ENCODE assay signal across 19 cellular contexts in genomic region chr1:213286235-213286634, GRCh38.
A peak's percentile ranks its signal among the peaks of the same experiment; 100 is the strongest.
DNase-seq lines count a peak whose midpoint lies in the region; ATAC-seq, FAIRE-seq and TF ChIP-seq lines count a peak whose summit lies in the region.
"Had no signal": no experiment of that assay in that cellular context is flagged by ENCODE, and none has a peak within 500 bp of the region (broad histone marks: within the 10 kb centered on the region; RNA-seq: fewer than 3 reads in every experiment).

No MANE protein-coding gene starts in this region.

- no peaks in the 10 kb centered on the region for H3K4me1 Mint-ChIP-seq in activated T-cell treated with anti-CD3 and anti-CD28 coated beads, Interleukin-2, amount 50 U/mL, for 72 hours (ENCODE audit: low read depth)
- H3K4me1 Mint-ChIP-seq: naive B cell had no signal

- no peak overlapping the region for H4K8ac ChIP-seq in H1 (ENCODE audit: extremely low read depth, insufficient read depth, low read length)

- no peak overlapping the region for H4K91ac ChIP-seq in H1 (replicated peaks; ENCODE audit: insufficient read length, low read length)

- H3K18ac ChIP-seq in H1 (ENCODE audit: extremely low read depth, low read length), result no peak overlapping the region

- H3K4me3 ChIP-seq in cardiac muscle cell (no peak overlapping the region), OCI-LY1 (ENCODE audit: low read depth, low read length, poor library complexity, severe bottlenecking) (no peak overlapping the region), H1 (ENCODE audit: extremely low read depth in 1 of 4, insufficient read depth in 2 of 4, low read depth in 3 of 4, low read length in 4 of 4) (no peak overlapping the region), smooth muscle cell (no peak overlapping the region)
- H3K4me3 ChIP-seq: dorsolateral prefrontal cortex, thoracic aorta had no signal

- 91% methylated on average over 1 of the region's 1 CpG; no CpG with 5 or more reads in 1 of the 2 experiments for whole genome bisulfite sequencing in H1 (ENCODE audit: extremely low coverage in 1 of 2, insufficient coverage in 1 of 2, insufficient read length in 1 of 2, insufficient replicate concordance in 2 of 2, low coverage in 1 of 2, low lambda C conversion rate in 2 of 2, missing lambda C conversion rate in 1 of 2), 2 experiments
- WGBS in smooth muscle cell (ENCODE audit: low lambda C conversion rate), result 97% methylated on average over 1 of the region's 1 CpG

- H3K14ac ChIP-seq in H1 (ENCODE audit: insufficient read length), result no peak overlapping the region

- no peak overlapping the region for H3K27ac ChIP-seq in cardiac muscle cell
- H3K27ac ChIP-seq in OCI-LY1 (ENCODE audit: low read depth, low read length, poor library complexity, severe bottlenecking), result no peak overlapping the region
- no peak overlapping the region for H3K27ac ChIP-seq in H1 (ENCODE audit: low read depth, low read length)
- no peak overlapping the region for H3K27ac ChIP-seq in smooth muscle cell (ENCODE audit: low read depth)
- H3K27ac ChIP-seq: dorsolateral prefrontal cortex, thoracic aorta had no signal

- peak; percentile 27 for TF ChIP-seq CTCF in cardiac muscle cell (IDR thresholded peaks at IDR 0.05; ENCODE audit: low read depth, low read length)
- TF ChIP-seq CTCF in OCI-LY1 (IDR thresholded peaks at IDR 0.05; ENCODE audit: low read length), result peak; percentile 24; the same call in 1 of the 2 replicates
- TF ChIP-seq CTCF in H1 (IDR thresholded peaks at IDR 0.05; ENCODE audit: control extremely low read depth in 1 of 3, insufficient read depth in 1 of 3, low read depth in 1 of 3, low read length in 3 of 3), result peak in 2 of 3 experiments; percentile 25; a peak in 2 of 4 replicates
- TF ChIP-seq CTCF in smooth muscle cell (IDR thresholded peaks at IDR 0.05; ENCODE audit: borderline replicate concordance, insufficient read depth, poor library complexity, severe bottlenecking), result peak; percentile 33

- no peak overlapping the region for H3K9ac ChIP-seq in OCI-LY1 (ENCODE audit: low read length)
- no peak overlapping the region for H3K9ac ChIP-seq in H1 (replicated peaks in 1 of 4; ENCODE audit: extremely low read depth in 1 of 4, low read depth in 3 of 4, low read length in 3 of 4)
- no peak overlapping the region for H3K9ac ChIP-seq in smooth muscle cell (ENCODE audit: low read depth)

- H3K4me1 ChIP-seq in cardiac muscle cell (ENCODE audit: low read depth) (peaks cover 16% of the 10 kb centered on the region), OCI-LY1 (ENCODE audit: insufficient read depth, low read length, severe bottlenecking) (no peaks in the 10 kb centered on the region), H1 (replicated peaks in 1 of 4; ENCODE audit: control insufficient read depth in 3 of 4, insufficient read depth in 4 of 4, low read length in 3 of 4) (peaks cover 5 to 11% (median 10%) of the 10 kb centered on the region in 4 experiments), smooth muscle cell (ENCODE audit: low read depth) (peaks cover 11% of the 10 kb centered on the region)

- no peak overlapping the region for H3K27ac Mint-ChIP-seq in activated T-cell treated with anti-CD3 and anti-CD28 coated beads, Interleukin-2, amount 50 U/mL, for 72 hours
- H3K27ac Mint-ChIP-seq: naive B cell had no signal

- no peak overlapping the region for H2BK15ac ChIP-seq in H1 (ENCODE audit: low read length)

- H2AFZ ChIP-seq in OCI-LY1 (ENCODE audit: low read length) (no peak overlapping the region), H1 (ENCODE audit: low read length) (no peak overlapping the region), smooth muscle cell (ENCODE audit: low read depth) (no peak overlapping the region)

- no peaks in the 10 kb centered on the region for H3K27me3 Mint-ChIP-seq in activated T-cell treated with anti-CD3 and anti-CD28 coated beads, Interleukin-2, amount 50 U/mL, for 72 hours (ENCODE audit: low read depth)
- H3K27me3 Mint-ChIP-seq: naive B cell had no signal

- peaks cover 2 to 7% of the 10 kb centered on the region in 2 donors for H3K36me3 Mint-ChIP-seq in activated T-cell treated with anti-CD3 and anti-CD28 coated beads, Interleukin-2, amount 50 U/mL, for 72 hours (ENCODE audit: insufficient read depth in 2 of 2)

- POLR2A ChIA-PET in H1 (lab: Charles Lee; ENCODE audit: partially characterized antibody), result interaction anchor here (0.7 kb wide), 1 partner anchor 109 kb away, joined by 3 read pairs; no protein-coding TSS in a partner anchor

- TF ChIP-seq EP300 in H1 (IDR thresholded peaks at IDR 0.05; ENCODE audit: borderline replicate concordance in 1 of 2, low read depth in 2 of 2, low read length in 2 of 2), result no peak

- H3K79me1 ChIP-seq in H1 (ENCODE audit: low read depth, low read length), result no peaks in the 10 kb centered on the region

- H3K4me3 Mint-ChIP-seq in activated T-cell treated with anti-CD3 and anti-CD28 coated beads, Interleukin-2, amount 50 U/mL, for 72 hours, result no peak overlapping the region
- H3K4me3 Mint-ChIP-seq: naive B cell had no signal

- no peak overlapping the region for H4K5ac ChIP-seq in H1 (ENCODE audit: insufficient read length, low read depth, low read length)

- H3K36me3 ChIP-seq in cardiac muscle cell (no peaks in the 10 kb centered on the region), OCI-LY1 (ENCODE audit: insufficient read depth, low read length) (no peaks in the 10 kb centered on the region), H1 (ENCODE audit: control insufficient read depth in 2 of 4, insufficient read depth in 4 of 4, low read length in 3 of 4) (no peaks in the 10 kb centered on the region), smooth muscle cell (ENCODE audit: low read depth) (no peaks in the 10 kb centered on the region)
- H3K36me3 ChIP-seq: thoracic aorta had no signal

- H2BK12ac ChIP-seq in H1 (ENCODE audit: low read depth, low read length), result no peak overlapping the region

- H3K4me2 ChIP-seq in OCI-LY1 (ENCODE audit: low read length) (no peak overlapping the region), H1 (ENCODE audit: insufficient read depth in 1 of 2, low read depth in 2 of 2, low read length in 2 of 2) (no peak overlapping the region), smooth muscle cell (no peak overlapping the region)

- H3K23me2 ChIP-seq in H1 (ENCODE audit: low read depth, low read length), result no peaks in the 10 kb centered on the region

- ATAC-seq in activated T-cell treated with anti-CD3 and anti-CD28 coated beads, Interleukin-2, amount 50 U/mL, for 72 hours (replicated peaks in 1 of 2), result no peak

- CTCF ChIA-PET in H1 (lab: Charles Lee; ENCODE audit: partially characterized antibody), result interaction anchor here (0.9 to 2.4 kb wide), 7 partner anchors 8 to 163 kb away, joined by 3 to 5 read pairs (median 3); no protein-coding TSS in a partner anchor

- H3K9me2 ChIP-seq in OCI-LY1 (ENCODE audit: low read depth, low read length), result no peaks in the 10 kb centered on the region

- no peaks in the 10 kb centered on the region for H3K79me2 ChIP-seq in OCI-LY1 (ENCODE audit: insufficient read depth, low read length)
- no peaks in the 10 kb centered on the region for H3K79me2 ChIP-seq in H1 (ENCODE audit: control insufficient read depth in 1 of 2, insufficient read depth in 2 of 2, low read length in 2 of 2)
- no peaks in the 10 kb centered on the region for H3K79me2 ChIP-seq in smooth muscle cell (ENCODE audit: low read depth)

- no peaks in the 10 kb centered on the region for H3K27me3 ChIP-seq in cardiac muscle cell
- H3K27me3 ChIP-seq in OCI-LY1 (ENCODE audit: insufficient read depth, low read length), result no peaks in the 10 kb centered on the region
- H3K27me3 ChIP-seq in H1 (replicated peaks in 1 of 4; ENCODE audit: control insufficient read depth in 3 of 4, extremely low read depth in 1 of 4, insufficient read depth in 3 of 4, low read length in 3 of 4), result no peaks in the 10 kb centered on the region
- H3K27me3 ChIP-seq in smooth muscle cell (ENCODE audit: low read depth), result no peaks in the 10 kb centered on the region
- H3K27me3 ChIP-seq: dorsolateral prefrontal cortex had no signal

- FAIRE-seq in H1 (lab: Jason Lieb, UNC), result no peak

- peak in 1 of 2 experiments; percentile 13; a peak in 2 of 4 replicates for TF ChIP-seq RAD21 in H1 (IDR thresholded peaks at IDR 0.05 in 1 of 2, conservative IDR thresholded peaks at IDR 0.05 in 1 of 2; ENCODE audit: low read depth in 2 of 2, low read length in 2 of 2)

- no peaks in the 10 kb centered on the region for H3F3A ChIP-seq in OCI-LY1 (ENCODE audit: insufficient read depth, low read length)
- no peaks in the 10 kb centered on the region for H3F3A ChIP-seq in smooth muscle cell (ENCODE audit: low read depth)

- TF ChIP-seq POLR2A in H1 (IDR thresholded peaks at IDR 0.05; ENCODE audit: control extremely low read depth in 1 of 2, low read depth in 2 of 2, low read length in 2 of 2), result no peak

- no peaks in the 10 kb centered on the region for H3K9me3 ChIP-seq in cardiac muscle cell (ENCODE audit: low read depth)
- H3K9me3 ChIP-seq in OCI-LY1 (ENCODE audit: low read length), result no peaks in the 10 kb centered on the region
- no peaks in the 10 kb centered on the region for H3K9me3 ChIP-seq in H1 (ENCODE audit: insufficient read depth in 2 of 2, low read depth in 1 of 2, low read length in 1 of 2)
- H3K9me3 ChIP-seq in smooth muscle cell (replicated peaks; ENCODE audit: low read depth), result no peaks in the 10 kb centered on the region

- DNase-seq in cardiac muscle cell (ENCODE audit: low read depth in 1 of 2, low spot score in 1 of 2) (no peak), cardiac septum (ENCODE audit: low spot score) (no peak), H1 (ENCODE audit: low read depth in 1 of 2, low spot score in 2 of 2) (no peak), smooth muscle cell (lab: John Stamatoyannopoulos, UW; ENCODE audit: unreplicated experiment) (no peak), GM19240 (ENCODE audit: insufficient read length, low spot score) (no peak), hypothalamus (lab: John Stamatoyannopoulos, UW) (no peak)
- DNase-seq in activated T-cell treated with anti-CD3 and anti-CD28 coated beads, Interleukin-2, amount 50 U/mL, for 72 hours, result no peak
- DNase-seq: activated CD4-positive, CD25-positive, alpha-beta regulatory T cell; activated gamma-delta T cell; anterior cingulate cortex; COR-L47; dorsolateral prefrontal cortex; GOT3; KG1; naive B cell; NCI-H187; NCI-H510A treated with DMSO at 0.1 percent for 48 hours had no signal

- peaks cover 5 to 6% of the 10 kb centered on the region in 2 donors for H3K9me3 Mint-ChIP-seq in activated T-cell treated with anti-CD3 and anti-CD28 coated beads, Interleukin-2, amount 50 U/mL, for 72 hours

- no peak overlapping the region for H2AK5ac ChIP-seq in H1 (ENCODE audit: low read depth, low read length)

- H2BK120ac ChIP-seq in H1 (replicated peaks; ENCODE audit: low read depth, low read length), result no peak overlapping the region

- H4K20me1 ChIP-seq in OCI-LY1 (ENCODE audit: insufficient read depth, low read length) (no peaks in the 10 kb centered on the region), H1 (replicated peaks in 1 of 2; ENCODE audit: control insufficient read depth in 1 of 2, insufficient read depth in 2 of 2, low read length in 2 of 2) (no peaks in the 10 kb centered on the region), smooth muscle cell (ENCODE audit: low read depth) (no peaks in the 10 kb centered on the region)

- intact Hi-C loops in cardiac septum (cut with DNase I), result no loop called here

- no peak overlapping the region for H3K4ac ChIP-seq in H1 (replicated peaks; ENCODE audit: insufficient read length, low read depth, low read length)

- H2BK5ac ChIP-seq in H1 (ENCODE audit: low read depth, low read length), result no peak overlapping the region

- no peak overlapping the region for H2BK20ac ChIP-seq in H1 (ENCODE audit: low read length)

- no peak overlapping the region for H3K23ac ChIP-seq in H1 (ENCODE audit: insufficient read length)

- H3K56ac ChIP-seq in H1 (replicated peaks; ENCODE audit: insufficient read length, low read depth, low read length), result no peak overlapping the region
